16 cellular contexts compared by ENCODE assay signal in the genomic region with DNA sequence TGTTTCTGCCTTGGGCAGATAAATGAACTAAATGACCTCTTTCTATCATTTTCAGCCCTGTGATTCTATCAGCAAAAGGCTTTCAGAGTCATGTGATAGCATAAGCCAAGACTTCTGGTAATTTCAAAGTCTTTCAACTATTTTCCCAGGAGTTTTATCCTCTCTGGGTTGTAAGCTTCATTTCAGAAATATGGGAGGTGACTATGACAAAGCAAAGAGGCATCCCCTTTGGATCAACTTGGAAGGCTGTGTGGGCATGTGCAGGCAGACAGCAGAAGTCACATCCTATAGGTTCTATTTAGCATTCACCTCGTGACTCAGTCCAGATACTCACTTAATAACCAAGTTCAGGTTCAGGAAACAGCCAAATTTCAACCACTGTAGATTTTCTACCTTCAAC.
DNase-seq lines count a peak whose midpoint lies in the region; FAIRE-seq and TF ChIP-seq lines count a peak whose summit lies in the region.
"Had no signal": no experiment of that assay in that cellular context is flagged by ENCODE, and none has a peak within 500 bp of the region (broad histone marks: within the 10 kb centered on the region; RNA-seq: fewer than 3 reads in every experiment).

No MANE protein-coding gene starts in this region.

- H3K4me1 ChIP-seq in osteoblast (ENCODE audit: insufficient read depth, low read length), result peaks cover 49% of the 10 kb centered on the region

- peak overlapping the region; percentile 7 for H3K4me2 ChIP-seq in osteoblast (ENCODE audit: insufficient read depth, low read length)

- H3K79me2 ChIP-seq in osteoblast (ENCODE audit: insufficient read depth, low read length), result no peaks in the 10 kb centered on the region

- FAIRE-seq in RCC 7860 (lab: Jason Lieb, UNC), result no peak
- FAIRE-seq: G401.6, HepG2 had no signal

- no peaks in the 10 kb centered on the region for H3K27me3 ChIP-seq in osteoblast (ENCODE audit: insufficient read depth, low read length)
- H3K27me3 ChIP-seq: SJSA1 had no signal

- in situ Hi-C loops in ACHN (cut with HindIII; ENCODE audit: low pct_ligation_motif_present, low pct_unique_long_range_greater_than_20kb, low sequenced_read_pairs), result no loop called here

- H2AFZ ChIP-seq in osteoblast (ENCODE audit: low read length), result no peak overlapping the region

- no peak overlapping the region for H3K4me3 ChIP-seq in osteoblast (ENCODE audit: insufficient read depth, low read length)
- H3K4me3 ChIP-seq: SJSA1 had no signal

- no peaks in the 10 kb centered on the region for H3K9me3 ChIP-seq in osteoblast (ENCODE audit: low read depth, low read length)
- H3K9me3 ChIP-seq: SJSA1 had no signal

- no peak for TF ChIP-seq CTCF in osteoblast (IDR thresholded peaks at IDR 0.05; ENCODE audit: extremely low read depth, low read depth, low read length)

- no peaks in the 10 kb centered on the region for H4K20me1 ChIP-seq in osteoblast (ENCODE audit: insufficient read depth, low read length)

- H3K27ac ChIP-seq in epithelial cell of prostate, result peak overlapping the region; percentile 100
- H3K27ac ChIP-seq in osteoblast (ENCODE audit: low read depth, low read length), result peak overlapping the region; percentile 94
- H3K27ac ChIP-seq: SJSA1 had no signal

- H3K36me3 ChIP-seq in osteoblast (ENCODE audit: insufficient read depth, low read length), result no peaks in the 10 kb centered on the region
- H3K36me3 ChIP-seq: SJSA1 had no signal

- DNase-seq in EL (peak; percentile 93), RCC 7860 (ENCODE audit: low spot score) (peak; percentile 39), epithelial cell of prostate (ENCODE audit: low read depth, low spot score) (peak; percentile 99), osteoblast (ENCODE audit: insufficient read length, low spot score, missing footprints) (peak; percentile 0), globus pallidus (ENCODE audit: low spot score) (no peak), NCI-H1694 treated with DMSO at 0.1 percent for 48 hours (lab: John Stamatoyannopoulos, UW) (no peak), ACHN (no peak)
- DNase-seq in activated CD4-positive, alpha-beta T cell treated with anti-CD3 and anti-CD28 coated beads, Interleukin-2, amount 50 U/mL, for 1 hour, result no peak
- DNase-seq: activated CD8-positive, alpha-beta T cell treated with anti-CD3 and anti-CD28 coated beads, Interleukin-2, amount 10 ng/mL, durations not matched to agents 7 days and 5 days; anterior cingulate cortex; CD4-positive, CD25-positive, alpha-beta regulatory T cell; glutamatergic neuron; stimulated activated CD4-positive, alpha-beta T cell treated with anti-CD3 and anti-CD28 coated beads, Interleukin-12 subunit alpha, Interleukin-12 subunit beta, amount 100 ng/mL, for 4 hours had no signal

Comparison
In these comparisons a context has a peak if more than half of its experiments do, and no peak if none do; other contexts are left out.
1. DNase-seq: peak in EL (single experiment), RCC 7860 (single experiment), epithelial cell of prostate (single experiment) and osteoblast (single experiment); none in globus pallidus (single experiment), activated CD4-positive, alpha-beta T cell treated with anti-CD3 and anti-CD28 coated beads, Interleukin-2, amount 50 U/mL, for 1 hour (single experiment), NCI-H1694 treated with DMSO at 0.1 percent for 48 hours (single experiment) and ACHN (single experiment).